Comparison of ENCODE assay signal across 8 cellular contexts in genomic region chrX:135003876-135004623, GRCh38. TPM values are rescaled to one million over a fixed set of nuclear protein-coding genes. Genes with fewer than 3 reads are reported as not detected.
DNase-seq lines count a peak whose midpoint lies in the region; ATAC-seq and TF ChIP-seq lines count a peak whose summit lies in the region.

No MANE protein-coding gene starts in this region.

- H3K27me3 ChIP-seq in gastroesophageal sphincter (no peaks in the 10 kb centered on the region), subcutaneous abdominal adipose tissue (ENCODE audit: control insufficient read depth in 5 of 5, insufficient read depth in 4 of 5, low read length in 5 of 5) (peaks cover 0 to 12% (median 7%) of the 10 kb centered on the region in 5 donors)

- ATAC-seq in gastroesophageal sphincter = peak; percentile 97

- TF ChIP-seq CTCF in HEK293 (tag by site-specific recombination; IDR thresholded peaks at IDR 0.05) = no peak
- no peak for TF ChIP-seq CTCF in gastroesophageal sphincter (IDR thresholded peaks at IDR 0.05)

- DNase-seq in MV-4-11 (lab: John Stamatoyannopoulos, UW) = peak; percentile 70
- DNase-seq in SK-N-DZ (ENCODE audit: low spot score) = peak; percentile 88
- peak; percentile 91 for DNase-seq in activated naive CD4-positive, alpha-beta T cell treated with anti-CD3 and anti-CD28 coated beads, Interleukin-2, amount 10 ng/mL, durations not matched to agents 7 days and 5 days
- peak; percentile 54 for DNase-seq in non-pigmented ciliary epithelial cell (ENCODE audit: low read depth)

- H3K4me1 ChIP-seq in ES-I3 (ENCODE audit: insufficient read depth, low read length) (no peaks in the 10 kb centered on the region), HEK293 (ENCODE audit: control insufficient read depth, insufficient read depth, low read length) (no peaks in the 10 kb centered on the region), gastroesophageal sphincter (peaks cover 0 to 11% (median 0%) of the 10 kb centered on the region in 3 donors), subcutaneous abdominal adipose tissue (ENCODE audit: control insufficient read depth in 5 of 5, insufficient read depth in 5 of 5, low read length in 5 of 5) (peaks cover 0 to 15% (median 9%) of the 10 kb centered on the region in 5 donors)

- no peak for TF ChIP-seq POLR2A in gastroesophageal sphincter (IDR thresholded peaks at IDR 0.05)

- no peaks in the 10 kb centered on the region for H3K9me3 ChIP-seq in ES-I3 (ENCODE audit: control insufficient read depth, insufficient read depth, low read length)
- H3K9me3 ChIP-seq in HEK293 (ENCODE audit: control insufficient read depth, insufficient read depth, low read depth, low read length) = no peaks in the 10 kb centered on the region
- no peaks in the 10 kb centered on the region for H3K9me3 ChIP-seq in gastroesophageal sphincter
- H3K9me3 ChIP-seq in subcutaneous abdominal adipose tissue (ENCODE audit: control insufficient read depth in 5 of 5, low read length in 5 of 5) = no peaks in the 10 kb centered on the region

- peak overlapping the region; percentile 84 for H3K4me3 Mint-ChIP-seq in activated naive CD4-positive, alpha-beta T cell treated with anti-CD3 and anti-CD28 coated beads, Interleukin-2, amount 10 ng/mL, durations not matched to agents 7 days and 5 days

- H3K27ac ChIP-seq in HEK293 (ENCODE audit: extremely low read depth, low read depth, low read length) (no peak overlapping the region), gastroesophageal sphincter (peak overlapping the region; percentile 40 to 72 (median 70)), subcutaneous abdominal adipose tissue (ENCODE audit: low read depth, low read length) (no peak overlapping the region)

- H3K9me3 Mint-ChIP-seq in activated naive CD4-positive, alpha-beta T cell treated with anti-CD3 and anti-CD28 coated beads, Interleukin-2, amount 10 ng/mL, durations not matched to agents 7 days and 5 days = no peaks in the 10 kb centered on the region

- H3K36me3 ChIP-seq in ES-I3 (ENCODE audit: insufficient read depth, low read length) (no peaks in the 10 kb centered on the region), HEK293 (ENCODE audit: control insufficient read depth in 2 of 2, insufficient read depth in 1 of 2, low read length in 2 of 2) (no peaks in the 10 kb centered on the region), gastroesophageal sphincter (no peaks in the 10 kb centered on the region), subcutaneous abdominal adipose tissue (ENCODE audit: control insufficient read depth in 5 of 5, insufficient read depth in 5 of 5, low read length in 5 of 5) (no peaks in the 10 kb centered on the region)

- CTCF ChIA-PET in HEK293 (lab: Yijun Ruan, JAX) = interaction anchor here (1.0 to 2.1 kb wide), 2 partner anchors 39 to 82 kb away, joined by 5 to 8 read pairs; no protein-coding TSS in a partner anchor
- CTCF ChIA-PET in activated naive CD4-positive, alpha-beta T cell treated with anti-CD3 and anti-CD28 coated beads, Interleukin-2, amount 10 ng/mL, durations not matched to agents 7 days and 5 days (lab: Charles Lee) = no interaction called here

- H3K9ac ChIP-seq in ES-I3 (ENCODE audit: low read depth, low read length) (peak overlapping the region; percentile 68), subcutaneous abdominal adipose tissue (ENCODE audit: low read length in 5 of 5) (peak overlapping the region in 3 of 5 donors; percentile 16 to 63 (median 40))

- POLR2A ChIA-PET in HEK293 (lab: Yijun Ruan, JAX) = interaction anchor here (1.0 to 1.3 kb wide), 2 partner anchors 17 to 47 kb away, joined by 5 to 7 read pairs; partner anchors contain the start of gene RTL8A

- peak overlapping the region; percentile 58 for H3K27ac Mint-ChIP-seq in activated naive CD4-positive, alpha-beta T cell treated with anti-CD3 and anti-CD28 coated beads, Interleukin-2, amount 10 ng/mL, durations not matched to agents 7 days and 5 days

- peak overlapping the region; percentile 48 for H3K4me3 ChIP-seq in HEK293 (ENCODE audit: low read depth, low read length)
- H3K4me3 ChIP-seq in gastroesophageal sphincter = peak overlapping the region; percentile 44 to 51
- H3K4me3 ChIP-seq in subcutaneous abdominal adipose tissue (ENCODE audit: low read depth in 1 of 5, low read length in 5 of 5) = peak overlapping the region; percentile 64 to 79 (median 74)

- 0% methylated on average over 2 of the region's 35 CpGs; no CpG with 5 or more reads in 1 of the 2 donors for WGBS in gastroesophageal sphincter (ENCODE audit: low coverage in 1 of 2), 2 donors

- H3K27me3 Mint-ChIP-seq in activated naive CD4-positive, alpha-beta T cell treated with anti-CD3 and anti-CD28 coated beads, Interleukin-2, amount 10 ng/mL, durations not matched to agents 7 days and 5 days = peaks cover 9% of the 10 kb centered on the region

- no peak for TF ChIP-seq EP300 in gastroesophageal sphincter (IDR thresholded peaks at IDR 0.05)

- H3K4me1 Mint-ChIP-seq in activated naive CD4-positive, alpha-beta T cell treated with anti-CD3 and anti-CD28 coated beads, Interleukin-2, amount 10 ng/mL, durations not matched to agents 7 days and 5 days = peaks cover 18% of the 10 kb centered on the region

- no peaks in the 10 kb centered on the region for H3K36me3 Mint-ChIP-seq in activated naive CD4-positive, alpha-beta T cell treated with anti-CD3 and anti-CD28 coated beads, Interleukin-2, amount 10 ng/mL, durations not matched to agents 7 days and 5 days

TF ChIP-seq in HEK293, 187 proteins besides CTCF, POLR2A, EP300 and RAD21 (continues in another document):
- no peak for TF ChIP-seq ZFP41 (tag by site-specific recombination; IDR thresholded peaks at IDR 0.05; ENCODE audit: borderline replicate concordance)
- TF ChIP-seq ZNF785 (tag by site-specific recombination; IDR thresholded peaks at IDR 0.05) = no peak
- peak; percentile 74 for TF ChIP-seq KLF8 (tag by site-specific recombination; IDR thresholded peaks at IDR 0.05)
- TF ChIP-seq ZNF26 (tag by site-specific recombination; IDR thresholded peaks at IDR 0.05) = no peak
- TF ChIP-seq, protein P1, sequence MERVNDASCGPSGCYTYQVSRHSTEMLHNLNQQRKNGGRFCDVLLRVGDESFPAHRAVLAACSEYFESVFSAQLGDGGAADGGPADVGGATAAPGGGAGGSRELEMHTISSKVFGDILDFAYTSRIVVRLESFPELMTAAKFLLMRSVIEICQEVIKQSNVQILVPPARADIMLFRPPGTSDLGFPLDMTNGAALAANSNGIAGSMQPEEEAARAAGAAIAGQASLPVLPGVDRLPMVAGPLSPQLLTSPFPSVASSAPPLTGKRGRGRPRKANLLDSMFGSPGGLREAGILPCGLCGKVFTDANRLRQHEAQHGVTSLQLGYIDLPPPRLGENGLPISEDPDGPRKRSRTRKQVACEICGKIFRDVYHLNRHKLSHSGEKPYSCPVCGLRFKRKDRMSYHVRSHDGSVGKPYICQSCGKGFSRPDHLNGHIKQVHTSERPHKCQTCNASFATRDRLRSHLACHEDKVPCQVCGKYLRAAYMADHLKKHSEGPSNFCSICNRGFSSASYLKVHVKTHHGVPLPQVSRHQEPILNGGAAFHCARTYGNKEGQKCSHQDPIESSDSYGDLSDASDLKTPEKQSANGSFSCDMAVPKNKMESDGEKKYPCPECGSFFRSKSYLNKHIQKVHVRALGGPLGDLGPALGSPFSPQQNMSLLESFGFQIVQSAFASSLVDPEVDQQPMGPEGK (tag by site-specific recombination; IDR thresholded peaks at IDR 0.05) = peak; percentile 68
- TF ChIP-seq ZNF398 (tag by site-specific recombination; IDR thresholded peaks at IDR 0.05) = peak; percentile 40; the same call in 1 of the 2 replicates
- TF ChIP-seq WT1 (tag by site-specific recombination; IDR thresholded peaks at IDR 0.05) = no peak
- TF ChIP-seq ZBTB17 (tag by site-specific recombination; IDR thresholded peaks at IDR 0.05) = 0 out of 2 replicates have a peak, but pooled peaks have one; percentile 35
- peak; percentile 61 for TF ChIP-seq GLIS2 (tag by site-specific recombination; IDR thresholded peaks at IDR 0.05)

RNA-seq across cellular contexts. Expression of gene SMIM10, which starts 13.3 kb away (rescaled TPM):
- polyA plus RNA-seq in SK-N-DZ (2014; cell fraction: cytosol; rRNA removed) = 0.12 TPM in 1 of 2 replicates, not detected in the other
- polyA plus RNA-seq in SK-N-DZ (2014; cell fraction: nucleus; rRNA removed) = not detected in 2 replicates
- 10 to 100 TPM in 2 of 4 donors, 1 to 10 TPM in 2; 4.7 to 18.2 (median 10.1) TPM for total RNA-seq in gastroesophageal sphincter

RNA-seq across cellular contexts. Expression of gene RTL8B, which starts 18.3 kb away (rescaled TPM):
- 13.4 and 14.8 TPM in 2 replicates for polyA plus RNA-seq in SK-N-DZ (2014; cell fraction: cytosol; rRNA removed)
- polyA plus RNA-seq in SK-N-DZ (2014; cell fraction: nucleus; rRNA removed) = 5.6 and 8.7 TPM in 2 replicates
- 10 to 100 TPM; 12.8 to 21.1 (median 16.8) TPM for total RNA-seq in gastroesophageal sphincter

RNA-seq across cellular contexts. Expression of gene RTL8C, which starts 28.1 kb away (rescaled TPM):
- polyA plus RNA-seq in SK-N-DZ (2014; cell fraction: cytosol; rRNA removed) = 50.8 and 52.8 TPM in 2 replicates
- polyA plus RNA-seq in SK-N-DZ (2014; cell fraction: nucleus; rRNA removed) = 21.7 and 23.9 TPM in 2 replicates
- 100 to 1,000 TPM in 3 of 4 donors, 10 to 100 TPM in 1; 96.1 to 154 (median 130) TPM for total RNA-seq in gastroesophageal sphincter

RNA-seq across cellular contexts. Expression of gene RTL8A, which starts 47.9 kb away (rescaled TPM):
- 22.8 and 26.5 TPM in 2 replicates for polyA plus RNA-seq in SK-N-DZ (2014; cell fraction: cytosol; rRNA removed)
- 12.4 and 20.4 TPM in 2 replicates for polyA plus RNA-seq in SK-N-DZ (2014; cell fraction: nucleus; rRNA removed)
- total RNA-seq in gastroesophageal sphincter = 10 to 100 TPM; 25.1 to 43.9 (median 30.8) TPM

Comparison
In these comparisons a context has a peak if more than half of its experiments do, and no peak if none do; other contexts are left out.
1. H3K27ac ChIP-seq: peak in gastroesophageal sphincter (4 of 4); none in HEK293 (single experiment) and subcutaneous abdominal adipose tissue (single experiment).
2. Peak in every context shown above with its lines, with median percentiles within 50 percentile points of each other: H3K4me3 ChIP-seq and DNase-seq.